In the genomic region with DNA sequence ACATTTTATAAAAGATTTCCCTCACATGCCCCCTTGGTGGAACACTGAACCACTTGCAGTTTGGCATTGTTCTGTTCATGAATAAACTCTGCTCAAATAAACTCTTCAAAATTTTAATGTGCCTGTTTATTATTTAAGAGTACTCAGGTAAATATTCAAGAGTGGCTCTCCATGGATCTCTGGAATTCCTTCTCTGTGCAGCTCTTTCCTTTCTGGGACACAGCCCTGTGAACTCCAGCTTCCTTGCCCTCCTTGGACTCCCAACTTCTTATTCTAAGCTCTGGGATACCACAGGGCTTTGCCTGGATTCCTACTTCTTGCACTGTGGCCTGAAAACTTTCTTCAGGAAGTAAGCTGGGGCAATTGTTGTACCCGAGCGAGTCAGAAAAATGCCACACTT, we compare ENCODE assay signal across 25 cellular contexts. TPM values are rescaled to one million over a fixed set of nuclear protein-coding genes. Genes with fewer than 3 reads are reported as not detected.
DNase-seq lines count a peak whose midpoint lies in the region; ATAC-seq and TF ChIP-seq lines count a peak whose summit lies in the region.
"Had no signal": no experiment of that assay in that cellular context is flagged by ENCODE, and none has a peak within 500 bp of the region (broad histone marks: within the 10 kb centered on the region; RNA-seq: fewer than 3 reads in every experiment).

No MANE protein-coding gene starts in this region.

- H3K4me3 Mint-ChIP-seq in nephron progenitor cell, result no peak overlapping the region
- H3K4me3 Mint-ChIP-seq in natural killer cell, result no peak overlapping the region
- H3K4me3 Mint-ChIP-seq: CD14-positive monocyte; CD8-positive, alpha-beta memory T cell; GM23338; H9; IgD-negative memory B cell had no signal

- H3K4me3 ChIP-seq in HUES6 (ENCODE audit: low read depth, low read length), result no peak overlapping the region
- H3K4me3 ChIP-seq in hepatocyte, result no peak overlapping the region
- H3K4me3 ChIP-seq in upper lobe of right lung, result no peak overlapping the region
- H3K4me3 ChIP-seq: GM23338 had no signal

- H3K9me3 ChIP-seq in HUES6 (ENCODE audit: control insufficient read depth, insufficient read depth, low read depth, low read length) (peaks cover 3% of the 10 kb centered on the region; the same call in 1 of the 2 replicates), hepatocyte (ENCODE audit: low read depth) (no peaks in the 10 kb centered on the region), upper lobe of right lung (no peaks in the 10 kb centered on the region)
- H3K9me3 ChIP-seq: BE2C, SK-N-SH had no signal

- peaks cover 7% of the 10 kb centered on the region for H3K4me1 ChIP-seq in HUES6 (ENCODE audit: control insufficient read depth, insufficient read depth, low read length)
- H3K4me1 ChIP-seq in hepatocyte (ENCODE audit: insufficient read depth), result no peaks in the 10 kb centered on the region
- H3K4me1 ChIP-seq in upper lobe of right lung, result no peaks in the 10 kb centered on the region
- H3K4me1 ChIP-seq: BE2C had no signal

- H3K4me2 ChIP-seq in hepatocyte, result no peak overlapping the region
- H3K4me2 ChIP-seq: GM23338, SK-N-SH had no signal

- intact Hi-C loops in upper lobe of right lung (cut with DNase I) (no loop called here), natural killer cell (cut with micrococcal nuclease) (no loop called here)

- TF ChIP-seq CTCF in hepatocyte (IDR thresholded peaks at IDR 0.05; ENCODE audit: poor library complexity) (no peak), nephron progenitor cell (IDR thresholded peaks at IDR 0.05) (no peak), upper lobe of right lung (IDR thresholded peaks at IDR 0.05) (no peak), GM13976 (IDR thresholded peaks at IDR 0.05; ENCODE audit: borderline replicate concordance, control extremely low read depth, extremely low read depth, insufficient read depth, missing control alignments) (no peak), natural killer cell (IDR thresholded peaks at IDR 0.05) (no peak)

- H3K4me1 Mint-ChIP-seq in nephron progenitor cell, result no peaks in the 10 kb centered on the region
- no peaks in the 10 kb centered on the region for H3K4me1 Mint-ChIP-seq in natural killer cell
- H3K4me1 Mint-ChIP-seq: CD14-positive monocyte; CD8-positive, alpha-beta memory T cell; IgD-negative memory B cell had no signal

- no peaks in the 10 kb centered on the region for H3K9me2 ChIP-seq in hepatocyte (replicated peaks; ENCODE audit: insufficient read depth)
- H3K9me2 ChIP-seq: SK-N-SH had no signal

- H3K27me3 ChIP-seq in HUES6 (ENCODE audit: control insufficient read depth, insufficient read depth, low read length) (no peaks in the 10 kb centered on the region; the same call in 1 of the 2 replicates), hepatocyte (no peaks in the 10 kb centered on the region), upper lobe of right lung (no peaks in the 10 kb centered on the region)
- H3K27me3 ChIP-seq: BE2C had no signal

- peaks cover 31% of the 10 kb centered on the region for H3K9me3 Mint-ChIP-seq in nephron progenitor cell
- no peaks in the 10 kb centered on the region for H3K9me3 Mint-ChIP-seq in natural killer cell
- H3K9me3 Mint-ChIP-seq: CD8-positive, alpha-beta memory T cell; GM23338; IgD-negative memory B cell had no signal

- in situ Hi-C loops in GM13976 (cut with MboI; ENCODE audit: low sequenced_read_pairs, unreplicated experiment), result no loop called here

- ATAC-seq in upper lobe of right lung (peak; percentile 66), natural killer cell (no peak)
- ATAC-seq: GM23338, PC-3 had no signal

- H3K27ac ChIP-seq in HUES6 (ENCODE audit: low read depth, low read length), result peak overlapping the region; percentile 41; the same call in 1 of the 2 replicates
- H3K27ac ChIP-seq in hepatocyte, result peak overlapping the region; percentile 40
- H3K27ac ChIP-seq in upper lobe of right lung, result peak overlapping the region; percentile 24

- no peak overlapping the region for H3K9ac ChIP-seq in HUES6 (ENCODE audit: low read length)
- H3K9ac ChIP-seq: SK-N-SH had no signal

- H3K36me3 Mint-ChIP-seq in nephron progenitor cell (ENCODE audit: low read depth) (peaks cover 16% of the 10 kb centered on the region), natural killer cell (no peaks in the 10 kb centered on the region)
- H3K36me3 Mint-ChIP-seq: CD14-positive monocyte; CD8-positive, alpha-beta memory T cell had no signal

- no peaks in the 10 kb centered on the region for H3K79me2 ChIP-seq in hepatocyte

- DNase-seq in hepatocyte (ENCODE audit: low spot score) (no peak), nephron progenitor cell (no peak), upper lobe of right lung (no peak), COR-L47 (lab: John Stamatoyannopoulos, UW) (no peak), GM13976 (ENCODE audit: low spot score) (no peak), natural killer cell (no peak)
- DNase-seq: ACHN; BE2C; CD8-positive, alpha-beta memory T cell; H9; Karpas-422; NCI-H1092 treated with DMSO at 0.1 percent for 48 hours; NCI-H146; NCI-H1930; NCI-H2107; NCI-H446 treated with DMSO at 0.1 percent for 48 hours; NCI-H526; NCI-H82; NK-92 treated with Interleukin-12 subunit alpha and Interleukin-12 subunit beta, amount 100 ng/mL, for 24 hours; PC-3; SK-N-SH had no signal

- H3K27me3 Mint-ChIP-seq in nephron progenitor cell (ENCODE audit: low read depth, poor library complexity), result no peaks in the 10 kb centered on the region
- H3K27me3 Mint-ChIP-seq in natural killer cell (ENCODE audit: low read depth in 2 of 2), result peaks cover 8 to 22% of the 10 kb centered on the region in 2 donors

- 54% methylated on average over 2 of the region's 2 CpGs for WGBS in hepatocyte (ENCODE audit: low lambda C conversion rate, missing lambda C conversion rate)

- H3K36me3 ChIP-seq in HUES6 (ENCODE audit: control insufficient read depth, insufficient read depth, low read length) (peaks cover 6% of the 10 kb centered on the region), hepatocyte (replicated peaks; ENCODE audit: insufficient read depth, low read depth) (no peaks in the 10 kb centered on the region), upper lobe of right lung (no peaks in the 10 kb centered on the region)
- H3K36me3 ChIP-seq: BE2C had no signal

- no peak overlapping the region for H2AFZ ChIP-seq in hepatocyte
- H2AFZ ChIP-seq: GM23338 had no signal

- H3K27ac Mint-ChIP-seq in nephron progenitor cell, result peak overlapping the region; percentile 51
- H3K27ac Mint-ChIP-seq in natural killer cell, result no peak overlapping the region
- H3K27ac Mint-ChIP-seq: CD14-positive monocyte; CD8-positive, alpha-beta memory T cell; GM23338; H9; IgD-negative memory B cell had no signal

- H4K20me1 ChIP-seq in hepatocyte (ENCODE audit: insufficient read depth, poor library complexity, severe bottlenecking), result no peaks in the 10 kb centered on the region

RNA-seq across cellular contexts. Expression of a gene that starts 8.3 kb away (rescaled TPM):
- total RNA-seq in hepatocyte (267 and 271 TPM in 2 replicates), upper lobe of right lung (124 TPM), natural killer cell (1 to 10 TPM; 1.0 to 2.8 (median 1.7) TPM)
- polyA plus RNA-seq in hepatocyte, result 506 and 616 TPM in 2 replicates

RNA-seq across cellular contexts. Expression of a gene that starts 28.4 kb away (rescaled TPM):
- total RNA-seq in hepatocyte (212 and 239 TPM in 2 replicates), upper lobe of right lung (45.4 TPM), natural killer cell (under 1 TPM in 1 of 3 donors, not detected in 2; 0.40 TPM)
- 257 and 305 TPM in 2 replicates for polyA plus RNA-seq in hepatocyte

RNA-seq across cellular contexts. Expression of a gene that starts 54.6 kb away (rescaled TPM):
- total RNA-seq in hepatocyte (14.7 and 16.0 TPM in 2 replicates), upper lobe of right lung (2.6 TPM), natural killer cell (not detected)
- 6.6 and 6.9 TPM in 2 replicates for polyA plus RNA-seq in hepatocyte
- total RNA-seq: CD8-positive, alpha-beta memory T cell; PC-3 had no signal
- polyA plus RNA-seq: CD14-positive monocyte; CD8-positive, alpha-beta memory T cell; IgD-negative memory B cell had no signal

Comparison
In these comparisons a context has a peak if more than half of its experiments do, and no peak if none do; other contexts are left out.
1. RNA of a gene that starts 8.3 kb away (total RNA-seq): 267 to 271 TPM in hepatocyte and 124 TPM in upper lobe of right lung (single experiment); 1.0 to 2.8 TPM in natural killer cell; every median in the first group is over 10 times any median in the second.
2. RNA of a gene that starts 28.4 kb away (total RNA-seq): 212 to 239 TPM in hepatocyte and 45.4 TPM in upper lobe of right lung (single experiment); 0.40 TPM in natural killer cell; every median in the first group is over 10 times any median in the second.
3. Peak in every context shown above with its lines, with median percentiles within 50 percentile points of each other: H3K27ac ChIP-seq.